Comparison of ENCODE assay signal across 11 cellular contexts in the genomic region with DNA sequence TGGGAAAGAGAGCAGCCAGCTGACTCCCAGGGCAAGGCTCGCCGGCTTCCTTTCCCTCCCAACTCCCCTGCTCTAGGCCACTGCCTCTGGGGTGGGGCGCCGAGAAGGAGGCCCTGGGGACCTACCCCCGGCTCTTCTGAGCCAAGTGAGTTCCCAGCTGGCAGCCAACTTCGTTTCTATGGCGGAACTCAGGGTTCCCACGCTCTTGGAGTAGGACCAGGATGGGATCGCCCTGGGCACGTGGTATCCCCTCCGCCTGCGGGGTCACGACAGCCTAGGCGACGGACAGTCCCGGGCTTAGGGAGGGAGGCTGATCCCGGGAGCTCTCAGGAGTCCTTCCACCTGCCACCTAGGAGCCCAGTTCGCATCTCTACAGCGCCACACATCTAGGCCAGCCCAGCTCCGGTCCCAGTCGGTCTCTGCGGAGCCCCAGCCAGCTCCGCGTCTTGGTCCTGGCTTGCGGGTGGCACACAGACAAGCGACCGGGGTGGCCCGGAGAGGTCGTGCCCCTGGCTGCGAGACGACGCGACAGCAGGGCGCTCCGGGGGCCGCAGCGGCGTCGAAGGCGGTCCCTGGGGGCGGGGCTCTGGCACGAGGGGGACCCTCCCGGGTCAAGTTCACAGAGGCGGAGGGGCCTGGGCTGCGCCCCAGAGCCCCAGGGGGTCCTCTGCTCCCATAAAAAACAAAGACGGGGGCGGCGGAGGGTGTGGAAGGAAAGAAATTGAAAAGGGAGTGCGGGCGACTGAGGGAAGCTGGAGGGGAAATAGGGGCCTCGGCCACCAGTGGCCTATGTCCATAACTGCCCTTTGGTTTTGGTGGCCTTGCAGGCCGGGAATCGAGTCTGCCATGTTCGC. TPM values are rescaled to one million over a fixed set of nuclear protein-coding genes. Genes with fewer than 3 reads are reported as not detected.
DNase-seq lines count a peak whose midpoint lies in the region; ATAC-seq and TF ChIP-seq lines count a peak whose summit lies in the region.
"Had no signal": no experiment of that assay in that cellular context is flagged by ENCODE, and none has a peak within 500 bp of the region (broad histone marks: within the 10 kb centered on the region; RNA-seq: fewer than 3 reads in every experiment).

No MANE protein-coding gene starts in this region.

- intact Hi-C loops in esophagus muscularis mucosa (cut with DNase I), result no loop called here
- intact Hi-C loops in aorta (cut with DNase I), result no loop called here

- H3K9me3 ChIP-seq in esophagus muscularis mucosa, result no peaks in the 10 kb centered on the region
- H3K9me3 ChIP-seq in aorta (ENCODE audit: control insufficient read depth, low read length), result no peaks in the 10 kb centered on the region

- TF ChIP-seq CTCF in esophagus muscularis mucosa (IDR thresholded peaks at IDR 0.05) (no peak), omental fat pad (IDR thresholded peaks at IDR 0.05) (no peak)

- H3K4me1 Mint-ChIP-seq in stimulated activated naive CD8-positive, alpha-beta T cell treated with anti-CD3 and anti-CD28 coated beads, Interleukin-15, amount 100 ng/mL, for 72 hours, result peaks cover 40% of the 10 kb centered on the region
- H3K4me1 Mint-ChIP-seq in naive thymus-derived CD8-positive, alpha-beta T cell, result peaks cover 13 to 29% (median 23%) of the 10 kb centered on the region in 4 donors

- no peak for TF ChIP-seq EP300 in esophagus muscularis mucosa (IDR thresholded peaks at IDR 0.05)

- no peak overlapping the region for H3K27ac ChIP-seq in esophagus muscularis mucosa (replicated peaks in 1 of 4)
- H3K27ac ChIP-seq in aorta (ENCODE audit: low read depth in 1 of 2, low read length in 2 of 2), result no peak overlapping the region

- no peaks in the 10 kb centered on the region for H3K36me3 ChIP-seq in esophagus muscularis mucosa
- H3K36me3 ChIP-seq in aorta (ENCODE audit: control insufficient read depth in 1 of 2, insufficient read depth in 2 of 2, low read length in 1 of 2), result no peaks in the 10 kb centered on the region

- peaks cover 20 to 48% (median 44%) of the 10 kb centered on the region in 4 donors for H3K4me1 ChIP-seq in esophagus muscularis mucosa
- H3K4me1 ChIP-seq in aorta (ENCODE audit: control insufficient read depth in 1 of 2, insufficient read depth in 2 of 2, low read length in 2 of 2), result no peaks in the 10 kb centered on the region

- H3K4me3 Mint-ChIP-seq in stimulated activated naive CD8-positive, alpha-beta T cell treated with anti-CD3 and anti-CD28 coated beads, Interleukin-15, amount 100 ng/mL, for 72 hours, result peak overlapping the region; percentile 12 to 53
- H3K4me3 Mint-ChIP-seq in naive thymus-derived CD8-positive, alpha-beta T cell, result peak overlapping the region in 8 of 10 donors; percentile 12 to 69 (median 48)

- peaks cover 0 to 13% (median 10%) of the 10 kb centered on the region in 3 donors for H3K36me3 Mint-ChIP-seq in naive thymus-derived CD8-positive, alpha-beta T cell

- no peak overlapping the region for H3K27ac Mint-ChIP-seq in stimulated activated naive CD8-positive, alpha-beta T cell treated with anti-CD3 and anti-CD28 coated beads, Interleukin-15, amount 100 ng/mL, for 72 hours
- H3K27ac Mint-ChIP-seq in naive thymus-derived CD8-positive, alpha-beta T cell, result no peak overlapping the region
- H3K27ac Mint-ChIP-seq: activated T-helper 2 cell treated with anti-CD3 and anti-CD28 coated beads, Interferon-gamma antibody, Interleukin-2, Interleukin-4, amounts not matched to agents 10 μg/mL and 5 μg/mL and 100 μg/mL, durations not matched to agents 14 hours and 24 hours and 36 hours had no signal

- no peaks in the 10 kb centered on the region for H3K9me3 Mint-ChIP-seq in stimulated activated naive CD8-positive, alpha-beta T cell treated with anti-CD3 and anti-CD28 coated beads, Interleukin-15, amount 100 ng/mL, for 72 hours
- peaks cover 0 to 12% (median 8%) of the 10 kb centered on the region in 9 donors for H3K9me3 Mint-ChIP-seq in naive thymus-derived CD8-positive, alpha-beta T cell
- H3K9me3 Mint-ChIP-seq: activated T-helper 2 cell treated with anti-CD3 and anti-CD28 coated beads, Interferon-gamma antibody, Interleukin-2, Interleukin-4, amounts not matched to agents 10 μg/mL and 5 μg/mL and 100 μg/mL, durations not matched to agents 14 hours and 24 hours and 36 hours had no signal

- peak; percentile 45 for ATAC-seq in stimulated activated naive CD8-positive, alpha-beta T cell treated with anti-CD3 and anti-CD28 coated beads, Interleukin-15, amount 100 ng/mL, for 72 hours
- no peak for ATAC-seq in stimulated activated naive CD8-positive, alpha-beta T cell treated with anti-CD3 and anti-CD28 coated beads, Interleukin-15, Interleukin-2, amounts not matched to agents 100 U/mL and 50 U/mL, for 24 hours
- ATAC-seq in naive thymus-derived CD8-positive, alpha-beta T cell, result peak; percentile 37 to 39
- ATAC-seq in aorta (ENCODE audit: low FRiP score) (peak; percentile 12), omental fat pad (ENCODE audit: low FRiP score) (no peak), GM21447 (IDR thresholded peaks at IDR 0.05; ENCODE audit: unreplicated experiment) (no peak)
- ATAC-seq in activated CD4-positive, CD25-positive, alpha-beta regulatory T cell treated with anti-CD3 and anti-CD28 coated beads, Interleukin-2, amount 50 U/mL, for 24 hours, result no peak

- POLR2A ChIA-PET in naive thymus-derived CD8-positive, alpha-beta T cell (lab: Charles Lee), result interaction anchor here (0.6 kb wide), 1 partner anchor 16 kb away, joined by 5 read pairs; no protein-coding TSS in a partner anchor

- peaks cover 74% of the 10 kb centered on the region for H3K27me3 Mint-ChIP-seq in stimulated activated naive CD8-positive, alpha-beta T cell treated with anti-CD3 and anti-CD28 coated beads, Interleukin-15, amount 100 ng/mL, for 72 hours
- H3K27me3 Mint-ChIP-seq in naive thymus-derived CD8-positive, alpha-beta T cell, result peaks cover 30 to 65% (median 56%) of the 10 kb centered on the region in 5 donors

- peak in 1 of 2 donors; percentile 13 for DNase-seq in stimulated activated naive CD8-positive, alpha-beta T cell treated with anti-CD3 and anti-CD28 coated beads, Interleukin-15, amount 100 ng/mL, for 72 hours
- no peak for DNase-seq in stimulated activated naive CD8-positive, alpha-beta T cell treated with anti-CD3 and anti-CD28 coated beads, Interleukin-15, Interleukin-2, amounts not matched to agents 100 U/mL and 50 U/mL, for 24 hours
- no peak for DNase-seq in esophagus muscularis mucosa (ENCODE audit: extremely low spot score)
- peak in 3 of 10 donors; percentile 8 to 61 (median 9) for DNase-seq in naive thymus-derived CD8-positive, alpha-beta T cell
- DNase-seq in aorta, result no peak
- no peak for DNase-seq in omental fat pad (ENCODE audit: low spot score)
- DNase-seq: hippocampal formation, NCI-H1436 had no signal

- 14% methylated on average over 22 of the region's 54 CpGs for WGBS in esophagus muscularis mucosa
- 4 to 6% methylated on average over 51 to 54 of the region's 54 CpGs for WGBS in aorta, 2 donors

- H3K4me3 ChIP-seq in esophagus muscularis mucosa (peak overlapping the region; percentile 25 to 38 (median 32)), aorta (ENCODE audit: low read length in 2 of 2) (no peak overlapping the region)

- TF ChIP-seq POLR2A in esophagus muscularis mucosa (IDR thresholded peaks at IDR 0.05; ENCODE audit: low read depth), result no peak

- H3K27me3 ChIP-seq in esophagus muscularis mucosa (peaks cover 3 to 98% (median 57%) of the 10 kb centered on the region in 4 donors), aorta (ENCODE audit: control insufficient read depth in 1 of 2, insufficient read depth in 2 of 2, low read length in 1 of 2) (peaks cover 0 to 2% of the 10 kb centered on the region in 2 donors)

RNA-seq across cellular contexts. Expression of gene GATA3, which starts 20.4 kb away (rescaled TPM):
- under 1 TPM in 3 of 4 donors, not detected in 1; 0.19 to 0.46 (median 0.33) TPM for total RNA-seq in esophagus muscularis mucosa
- total RNA-seq in naive thymus-derived CD8-positive, alpha-beta T cell, result 10 to 100 TPM; 23.5 to 23.9 TPM
- 10 to 100 TPM; 20.5 to 27.7 (median 23.9) TPM for polyA plus RNA-seq in naive thymus-derived CD8-positive, alpha-beta T cell
- total RNA-seq in aorta, result 1 to 10 TPM in 1 of 2 donors, under 1 TPM in 1; 0.78 to 2.0 TPM
- 1 to 10 TPM in 1 of 2 donors, not detected in 1; 1.4 TPM for polyA plus RNA-seq in aorta
- 1 to 10 TPM in 3 of 4 donors, under 1 TPM in 1; 0.28 to 3.1 (median 1.3) TPM for total RNA-seq in omental fat pad

Comparison
In these comparisons a context has a peak if more than half of its experiments do, and no peak if none do; other contexts are left out.
1. ATAC-seq: peak in stimulated activated naive CD8-positive, alpha-beta T cell treated with anti-CD3 and anti-CD28 coated beads, Interleukin-15, amount 100 ng/mL, for 72 hours (single experiment), naive thymus-derived CD8-positive, alpha-beta T cell (2 of 2) and aorta (single experiment); none in stimulated activated naive CD8-positive, alpha-beta T cell treated with anti-CD3 and anti-CD28 coated beads, Interleukin-15, Interleukin-2, amounts not matched to agents 100 U/mL and 50 U/mL, for 24 hours (single experiment), activated CD4-positive, CD25-positive, alpha-beta regulatory T cell treated with anti-CD3 and anti-CD28 coated beads, Interleukin-2, amount 50 U/mL, for 24 hours (0 of 2), omental fat pad (single experiment) and GM21447 (single experiment).
2. H3K4me3 ChIP-seq: peak in esophagus muscularis mucosa (4 of 4); none in aorta (0 of 2).
3. RNA of gene GATA3, which starts 20.4 kb away (total RNA-seq): 23.5 to 23.9 TPM in naive thymus-derived CD8-positive, alpha-beta T cell; 0.78 to 2.0 TPM in aorta, 0.28 to 3.1 TPM in omental fat pad and 0.19 to 0.46 TPM in esophagus muscularis mucosa; every median in the first group is over 4 times any median in the second.